12 cellular contexts compared by ENCODE assay signal in the genomic region with DNA sequence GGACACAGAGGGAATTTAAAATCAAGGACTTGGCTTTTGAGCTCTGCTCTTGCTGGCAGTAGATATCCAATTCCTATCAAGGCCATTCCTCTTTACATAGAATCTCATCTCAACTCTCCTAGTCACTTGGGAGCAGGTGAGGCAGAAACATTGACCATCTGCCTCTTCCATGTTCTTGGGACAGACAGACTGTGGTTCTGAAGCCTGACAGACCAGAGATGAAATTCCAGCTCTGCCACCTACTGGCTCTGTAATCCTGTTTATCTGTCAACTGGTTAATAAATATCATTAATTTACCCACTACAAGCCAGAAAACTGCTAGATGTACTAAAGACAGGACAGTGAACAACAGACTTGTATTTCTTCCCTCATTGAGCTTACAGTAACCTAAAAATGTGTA.
DNase-seq lines count a peak whose midpoint lies in the region; ATAC-seq and TF ChIP-seq lines count a peak whose summit lies in the region.
"Had no signal": no experiment of that assay in that cellular context is flagged by ENCODE, and none has a peak within 500 bp of the region (broad histone marks: within the 10 kb centered on the region; RNA-seq: fewer than 3 reads in every experiment).

No MANE protein-coding gene starts in this region.

- DNase-seq in Ammon's horn (ENCODE audit: low spot score) (peak; percentile 43), LNCaP clone FGC (ENCODE audit: low read depth) (no peak), astrocyte of the hippocampus (ENCODE audit: low read depth, low spot score) (peak; percentile 20), iris pigment epithelial cell (ENCODE audit: low read depth) (peak; percentile 37), GM10266 (ENCODE audit: extremely low spot score) (no peak), NCI-H187 treated with DMSO at 0.1 percent for 48 hours (lab: John Stamatoyannopoulos, UW) (no peak)
- DNase-seq in activated naive CD8-positive, alpha-beta T cell treated with anti-CD3 and anti-CD28 coated beads, Interleukin-2, amount 50 U/mL, for 24 hours, result no peak
- DNase-seq: activated CD8-positive, alpha-beta memory T cell treated with anti-CD3 and anti-CD28 coated beads, Interleukin-2, amount 50 U/mL, for 4 hours; NCI-H1105 had no signal

- no peak for ATAC-seq in HG03565 (IDR thresholded peaks at IDR 0.05; ENCODE audit: unreplicated experiment)
- no peak for ATAC-seq in activated naive CD8-positive, alpha-beta T cell treated with anti-CD3 and anti-CD28 coated beads, Interleukin-2, amount 50 U/mL, for 24 hours
- ATAC-seq: Panc1 had no signal

- no peaks in the 10 kb centered on the region for H3K4me1 Mint-ChIP-seq in activated naive CD8-positive, alpha-beta T cell treated with anti-CD3 and anti-CD28 coated beads, Interleukin-2, amount 50 U/mL, for 24 hours
- H3K4me1 Mint-ChIP-seq: CD14-positive monocyte had no signal

- no peak overlapping the region for H3K4me3 ChIP-seq in LNCaP clone FGC (ENCODE audit: low read depth, low read length)

- H3K36me3 Mint-ChIP-seq in activated naive CD8-positive, alpha-beta T cell treated with anti-CD3 and anti-CD28 coated beads, Interleukin-2, amount 50 U/mL, for 24 hours (ENCODE audit: low read depth), result no peaks in the 10 kb centered on the region
- H3K36me3 Mint-ChIP-seq: CD14-positive monocyte had no signal

- no peak overlapping the region for H3K27ac Mint-ChIP-seq in activated naive CD8-positive, alpha-beta T cell treated with anti-CD3 and anti-CD28 coated beads, Interleukin-2, amount 50 U/mL, for 24 hours
- H3K27ac Mint-ChIP-seq: CD14-positive monocyte had no signal

- H3K4me3 Mint-ChIP-seq in activated naive CD8-positive, alpha-beta T cell treated with anti-CD3 and anti-CD28 coated beads, Interleukin-2, amount 50 U/mL, for 24 hours, result no peak overlapping the region
- H3K4me3 Mint-ChIP-seq: CD14-positive monocyte had no signal

- H3K27me3 Mint-ChIP-seq in activated naive CD8-positive, alpha-beta T cell treated with anti-CD3 and anti-CD28 coated beads, Interleukin-2, amount 50 U/mL, for 24 hours, result no peaks in the 10 kb centered on the region

- TF ChIP-seq CTCF in LNCaP clone FGC (IDR thresholded peaks at IDR 0.05; ENCODE audit: control insufficient read depth, extremely low read depth, insufficient read depth) (peak; percentile 27; the same call in 1 of the 2 replicates), GM10266 (IDR thresholded peaks at IDR 0.05; ENCODE audit: control insufficient read depth, insufficient read depth, low read depth, missing control alignments) (no peak)

- H3K9me3 Mint-ChIP-seq in activated naive CD8-positive, alpha-beta T cell treated with anti-CD3 and anti-CD28 coated beads, Interleukin-2, amount 50 U/mL, for 24 hours, result peaks cover 10% of the 10 kb centered on the region

Comparison
In these comparisons a context has a peak if more than half of its experiments do, and no peak if none do; other contexts are left out.
1. DNase-seq: peak in Ammon's horn (single experiment), astrocyte of the hippocampus (single experiment) and iris pigment epithelial cell (single experiment); none in LNCaP clone FGC (single experiment), GM10266 (single experiment), NCI-H187 treated with DMSO at 0.1 percent for 48 hours (single experiment) and activated naive CD8-positive, alpha-beta T cell treated with anti-CD3 and anti-CD28 coated beads, Interleukin-2, amount 50 U/mL, for 24 hours (single experiment).